1 cellular context compared by ENCODE assay signal in the genomic region with DNA sequence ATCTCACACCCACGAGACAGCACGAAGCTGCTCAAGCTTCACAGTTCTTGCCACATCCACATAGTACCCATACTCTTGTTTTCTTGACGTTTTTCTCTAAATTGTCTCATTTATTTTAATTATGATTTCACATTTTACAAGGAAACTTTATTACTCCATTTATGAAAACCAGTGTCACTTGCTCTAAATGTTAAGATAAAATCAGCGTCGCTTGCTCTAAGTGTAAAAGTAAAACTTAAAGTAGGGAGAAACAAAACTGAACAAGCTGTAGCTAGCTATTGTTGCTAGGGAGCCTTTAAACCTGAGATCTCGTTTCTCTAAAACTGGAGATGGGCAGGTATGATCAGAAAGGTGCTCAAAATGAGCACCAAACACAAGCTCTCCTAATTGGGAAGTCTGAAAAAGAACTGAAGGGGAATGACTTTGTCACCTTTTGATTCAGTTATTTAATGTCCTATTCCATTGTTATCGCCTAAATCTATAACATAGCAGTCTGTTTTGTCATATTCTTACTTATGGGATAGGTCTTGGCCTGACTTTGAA.
TF ChIP-seq lines count a peak whose summit lies in the region.

No MANE protein-coding gene starts in this region.

TF ChIP-seq in H1, 55 proteins besides CTCF, POLR2A, EP300 and RAD21:
- TF ChIP-seq, protein P1, sequence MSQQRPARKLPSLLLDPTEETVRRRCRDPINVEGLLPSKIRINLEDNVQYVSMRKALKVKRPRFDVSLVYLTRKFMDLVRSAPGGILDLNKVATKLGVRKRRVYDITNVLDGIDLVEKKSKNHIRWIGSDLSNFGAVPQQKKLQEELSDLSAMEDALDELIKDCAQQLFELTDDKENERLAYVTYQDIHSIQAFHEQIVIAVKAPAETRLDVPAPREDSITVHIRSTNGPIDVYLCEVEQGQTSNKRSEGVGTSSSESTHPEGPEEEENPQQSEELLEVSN (IDR thresholded peaks at IDR 0.05), result 0 out of 2 replicates have a peak, but pooled peaks have one; percentile 9
- TF ChIP-seq MAFK (IDR thresholded peaks at IDR 0.05; ENCODE audit: low read depth, low read length), result no peak
- no peak for TF ChIP-seq PHF8 (conservative IDR thresholded peaks at IDR 0.05; ENCODE audit: low read depth, low read length)
- TF ChIP-seq SP1 (IDR thresholded peaks at IDR 0.05; ENCODE audit: low read depth, low read length), result no peak
- no peak for TF ChIP-seq YY1 (IDR thresholded peaks at IDR 0.05; ENCODE audit: low read depth, low read length)
- TF ChIP-seq EZH2 (IDR thresholded peaks at IDR 0.05; ENCODE audit: low read depth, low read length, severe bottlenecking), result no peak
- no peak for TF ChIP-seq BRCA1 (IDR thresholded peaks at IDR 0.05; ENCODE audit: low read depth, low read length)
